In the genomic region with DNA sequence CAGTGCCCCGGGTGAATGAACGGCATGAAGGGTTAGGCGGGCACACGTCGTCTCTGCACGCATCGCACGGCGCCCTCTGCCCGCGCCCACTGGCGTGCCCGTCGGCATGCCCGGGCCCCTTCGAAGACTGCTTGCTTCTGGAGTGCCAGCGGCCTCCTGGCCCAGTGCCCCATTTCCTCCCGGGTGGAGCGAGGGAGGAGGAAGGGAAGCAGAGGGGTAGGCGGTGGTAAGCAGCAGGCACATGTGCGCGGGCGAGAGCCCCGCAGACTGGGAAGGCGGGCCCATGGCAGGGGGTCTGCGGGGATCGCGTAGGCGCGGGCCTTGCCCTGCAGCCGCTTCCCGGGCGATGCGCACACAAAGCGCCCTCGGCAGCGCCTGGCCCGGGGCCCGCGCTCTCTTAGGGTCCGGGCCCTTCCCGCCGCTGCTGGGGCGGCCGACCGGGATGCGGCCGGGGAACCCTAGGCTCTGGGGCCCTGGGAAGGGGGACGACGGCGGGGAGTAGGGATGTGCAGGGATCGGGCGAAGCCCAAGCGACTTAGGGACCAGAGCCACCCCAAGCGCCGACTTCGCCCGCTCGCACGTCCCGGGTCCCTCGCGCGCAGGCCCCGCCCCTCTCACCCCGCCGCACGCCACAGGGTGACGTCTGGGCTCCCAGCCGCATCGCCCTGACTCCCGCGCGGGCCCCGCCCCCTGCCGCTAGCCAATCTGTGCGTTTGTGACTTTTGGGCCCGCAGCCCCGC, we compare ENCODE assay signal across 8 cellular contexts. TPM values are rescaled to one million over a fixed set of nuclear protein-coding genes. Genes with fewer than 3 reads are reported as not detected.
A peak's percentile ranks its signal among the peaks of the same experiment; 100 is the strongest.
DNase-seq lines count a peak whose midpoint lies in the region; ATAC-seq and TF ChIP-seq lines count a peak whose summit lies in the region.

No MANE protein-coding gene starts in this region.

- no peak for TF ChIP-seq CTCF in GM12875 (IDR thresholded peaks at IDR 0.05; ENCODE audit: borderline replicate concordance, insufficient read depth, low read depth, low read length)
- no peak for TF ChIP-seq CTCF in lung (IDR thresholded peaks at IDR 0.05; ENCODE audit: control extremely low read depth, extremely low read depth)

- H3K36me3 ChIP-seq in lung (ENCODE audit: control insufficient read depth in 2 of 2, insufficient read depth in 2 of 2, low read length in 2 of 2) = no peaks in the 10 kb centered on the region

- H3K4me3 ChIP-seq in GM12875 (ENCODE audit: low read depth, low read length) (peak overlapping the region; percentile 51), lung (peak overlapping the region; percentile 0)

- ATAC-seq in HG03135 (IDR thresholded peaks at IDR 0.05; ENCODE audit: unreplicated experiment) (peak; percentile 2), SK-N-SH treated with all-trans-retinoic acid at 6 μM for 48 hours (peak; percentile 24), lung (ENCODE audit: insufficient read depth, low FRiP score) (no peak)

- 0 to 39% methylated on average over 4 to 79 of the region's 79 CpGs for WGBS in lung, 2 donors

- H3K9me3 ChIP-seq in lung (ENCODE audit: control insufficient read depth in 2 of 2, insufficient read depth in 1 of 2, low read length in 1 of 2) = peaks cover 0 to 4% of the 10 kb centered on the region in 2 donors

- peaks cover 0 to 7% of the 10 kb centered on the region in 2 donors for H3K4me1 ChIP-seq in lung (ENCODE audit: control insufficient read depth in 2 of 2, insufficient read depth in 2 of 2, low read length in 2 of 2)

- peak; percentile 78 for DNase-seq in 8988T
- peak; percentile 68 for DNase-seq in cortex of kidney (lab: John Stamatoyannopoulos, UW)
- peak; percentile 68 for DNase-seq in lung (ENCODE audit: low spot score)
- DNase-seq in GOT3 (lab: John Stamatoyannopoulos, UW) = no peak

- H3K27ac ChIP-seq in lung (ENCODE audit: low read depth in 1 of 2, low read length in 1 of 2) (peak overlapping the region; percentile 89 to 97), temporal lobe (ENCODE audit: low read depth, low read length) (peak overlapping the region; percentile 89)

- H3K27me3 ChIP-seq in lung (ENCODE audit: control insufficient read depth, insufficient read depth) = no peaks in the 10 kb centered on the region

TF ChIP-seq in SK-N-SH treated with all-trans-retinoic acid at 6 μM for 48 hours, 23 proteins besides CTCF, POLR2A, EP300 and RAD21:
- no peak for TF ChIP-seq ZC3H10 (CRISPR knock-in tag; IDR thresholded peaks at IDR 0.05)

RNA-seq across cellular contexts. Expression of gene EMD, which starts 0.9 kb away (rescaled TPM):
- total RNA-seq in lung (10 to 100 TPM; 33.0 to 66.9 TPM), temporal lobe (14.0 TPM)
- 100 to 1,000 TPM in 1 of 2 donors, 10 to 100 TPM in 1; 82.7 to 108 TPM for polyA plus RNA-seq in lung

RNA-seq across cellular contexts. Expression of gene FLNA, which starts 3.8 kb away (rescaled TPM):
- 1,000 to 10,000 TPM in 1 of 2 donors, 100 to 1,000 TPM in 1; 602 to 1,802 TPM for total RNA-seq in lung
- 100 to 1,000 TPM; 645 to 783 TPM for polyA plus RNA-seq in lung
- total RNA-seq in temporal lobe = 88.8 TPM

RNA-seq across cellular contexts. Expression of gene RPL10, which starts 19.9 kb away (rescaled TPM):
- total RNA-seq in lung (1,000 to 10,000 TPM; 2,479 to 3,133 TPM), temporal lobe (2,159 TPM)
- 1,000 to 10,000 TPM; 4,111 to 4,258 TPM for polyA plus RNA-seq in lung

RNA-seq across cellular contexts. Expression of gene DNASE1L1, which starts 30.8 kb away (rescaled TPM):
- total RNA-seq in lung = 10 to 100 TPM; 12.5 to 41.0 TPM
- 10 to 100 TPM; 28.2 to 52.3 TPM for polyA plus RNA-seq in lung
- 4.2 TPM for total RNA-seq in temporal lobe

RNA-seq across cellular contexts. Expression of gene TAFAZZIN, which starts 33.1 kb away (rescaled TPM):
- total RNA-seq in lung (10 to 100 TPM; 28.4 to 48.9 TPM), temporal lobe (9.3 TPM)
- polyA plus RNA-seq in lung = 10 to 100 TPM; 39.7 to 61.2 TPM
